In genomic region chr14:67819563-67820411, GRCh38 we compare ENCODE assay signal across 8 cellular contexts. TPM values are rescaled to one million over a fixed set of nuclear protein-coding genes. Genes with fewer than 3 reads are reported as not detected.
DNase-seq lines count a peak whose midpoint lies in the region; ATAC-seq lines count a peak whose summit lies in the region.

RAD51B (plus strand) TSS chr14:67819779.

- intact Hi-C loops in left colon (cut with DNase I, micrococcal nuclease) = no loop called here

- peak; percentile 75 to 77 for DNase-seq in AML-193 (lab: John Stamatoyannopoulos, UW)
- peak; percentile 65 for DNase-seq in GM19238 (ENCODE audit: insufficient read length, low spot score)
- DNase-seq in NCI-H526 treated with DMSO at 0.1 percent for 48 hours (lab: John Stamatoyannopoulos, UW) = peak; percentile 65
- peak; percentile 91 for DNase-seq in activated CD4-positive, alpha-beta T cell treated with anti-CD3 and anti-CD28 coated beads for 48 hours
- DNase-seq in dedifferentiated amniotic fluid mesenchymal stem cell (ENCODE audit: extremely low spot score) = peak; percentile 82
- DNase-seq in left colon = peak; percentile 85 to 90
- DNase-seq in stimulated activated CD4-positive, alpha-beta T cell treated with anti-CD3 and anti-CD28 coated beads, Interleukin-1b, Interleukin-23, amount 100 ng/mL, for 4 hours (ENCODE audit: low read depth in 2 of 2) = peak; percentile 73 to 83

- peak; percentile 54 for ATAC-seq in HG03442 (IDR thresholded peaks at IDR 0.05; ENCODE audit: unreplicated experiment)
- peak; percentile 72 for ATAC-seq in left colon

RNA-seq across cellular contexts. Expression of gene RAD51B, which starts in this region (rescaled TPM):
- 10 to 100 TPM; 13.7 to 16.8 TPM for total RNA-seq in left colon

Comparison
In these comparisons a context has a peak if more than half of its experiments do, and no peak if none do; other contexts are left out.
1. Peak in every context shown above with its lines: DNase-seq and ATAC-seq.